In the genomic region with DNA sequence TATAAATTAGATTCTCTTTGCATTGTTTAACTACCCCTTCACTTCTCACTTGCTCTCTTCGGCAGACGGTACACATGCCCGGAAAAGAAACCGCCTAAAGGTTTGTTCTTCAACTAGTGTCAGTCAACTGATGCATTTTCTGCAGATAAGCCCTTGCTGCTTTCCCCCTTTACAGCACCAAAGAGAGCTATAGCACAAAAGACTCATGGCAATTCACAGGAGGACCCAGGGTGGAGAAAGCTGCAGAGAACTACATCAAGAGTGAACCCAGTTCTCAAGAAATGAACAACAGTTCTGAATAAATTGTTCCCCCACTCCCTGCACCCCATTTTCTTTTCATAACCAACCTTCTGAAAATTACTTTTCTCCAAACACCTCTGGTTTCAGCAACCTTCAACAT, we compare ENCODE assay signal across 13 cellular contexts. TPM values are rescaled to one million over a fixed set of nuclear protein-coding genes. Genes with fewer than 3 reads are reported as not detected.
DNase-seq lines count a peak whose midpoint lies in the region; ATAC-seq and TF ChIP-seq lines count a peak whose summit lies in the region.
"Had no signal": no experiment of that assay in that cellular context is flagged by ENCODE, and none has a peak within 500 bp of the region (broad histone marks: within the 10 kb centered on the region; RNA-seq: fewer than 3 reads in every experiment).

No MANE protein-coding gene starts in this region.

- no peaks in the 10 kb centered on the region for H3K9me3 ChIP-seq in CD8-positive, alpha-beta T cell (ENCODE audit: low read length)
- H3K9me3 ChIP-seq in transverse colon: no peaks in the 10 kb centered on the region
- H3K9me3 ChIP-seq: colonic mucosa, SJSA1 had no signal

- intact Hi-C loops in CD8-positive, alpha-beta T cell (cut with DNase I, micrococcal nuclease): loop anchor here in 1 of 2 experiments (5.0 kb wide), 1 partner anchor 946 kb away; no protein-coding TSS in a partner anchor
- intact Hi-C loops in transverse colon (cut with DNase I; ENCODE audit: low total_unique reads): no loop called here

- no peak for TF ChIP-seq CTCF in CD8-positive, alpha-beta T cell (IDR thresholded peaks at IDR 0.05)
- no peak for TF ChIP-seq CTCF in transverse colon (IDR thresholded peaks at IDR 0.05)

- in situ Hi-C loops in transverse colon (cut with MboI; ENCODE audit: low pct_ligation_motif_present in 1 of 4, low pct_unique_long_range_greater_than_20kb in 1 of 4, low sequenced_read_pairs in 3 of 4): no loop called here

- TF ChIP-seq EP300 in transverse colon (IDR thresholded peaks at IDR 0.05; ENCODE audit: low read depth): no peak

- peak overlapping the region; percentile 35 for H3K4me3 Mint-ChIP-seq in CD8-positive, alpha-beta T cell
- H3K4me3 Mint-ChIP-seq in activated naive CD8-positive, alpha-beta T cell treated with anti-CD3 and anti-CD28 coated beads, Interleukin-2, amount 10 ng/mL, durations not matched to agents 7 days and 5 days: peak overlapping the region; percentile 44

- ATAC-seq in CD8-positive, alpha-beta T cell: no peak
- ATAC-seq in GM19351 (IDR thresholded peaks at IDR 0.05; ENCODE audit: unreplicated experiment) (peak; percentile 19), HG03064 (IDR thresholded peaks at IDR 0.05; ENCODE audit: low read depth, unreplicated experiment) (peak; percentile 3), SK-N-SH treated with all-trans-retinoic acid at 6 μM for 48 hours (no peak)
- no peak for ATAC-seq in activated naive CD8-positive, alpha-beta T cell treated with anti-CD3 and anti-CD28 coated beads, Interleukin-2, amount 10 ng/mL, durations not matched to agents 7 days and 5 days (ENCODE audit: low read depth)

- no peak for DNase-seq in CD8-positive, alpha-beta T cell
- no peak for DNase-seq in activated naive CD8-positive, alpha-beta T cell treated with anti-CD3 and anti-CD28 coated beads, Interleukin-2, amount 10 ng/mL, durations not matched to agents 7 days and 5 days
- DNase-seq in amniotic stem cell (lab: John Stamatoyannopoulos, UW): no peak
- DNase-seq in pons (ENCODE audit: low spot score): no peak
- DNase-seq in transverse colon: no peak
- DNase-seq: colonic mucosa, foreskin melanocyte, NCI-H345 had no signal

- H3K27me3 ChIP-seq in CD8-positive, alpha-beta T cell (ENCODE audit: insufficient read depth, low read length): no peaks in the 10 kb centered on the region
- no peaks in the 10 kb centered on the region for H3K27me3 ChIP-seq in transverse colon
- H3K27me3 ChIP-seq: colonic mucosa, SJSA1 had no signal

- H3K27me3 Mint-ChIP-seq in CD8-positive, alpha-beta T cell (ENCODE audit: low read depth): no peaks in the 10 kb centered on the region
- H3K27me3 Mint-ChIP-seq in activated naive CD8-positive, alpha-beta T cell treated with anti-CD3 and anti-CD28 coated beads, Interleukin-2, amount 10 ng/mL, durations not matched to agents 7 days and 5 days: no peaks in the 10 kb centered on the region

- peaks cover 65% of the 10 kb centered on the region for H3K4me1 Mint-ChIP-seq in CD8-positive, alpha-beta T cell (ENCODE audit: low read depth)
- peaks cover 51% of the 10 kb centered on the region for H3K4me1 Mint-ChIP-seq in activated naive CD8-positive, alpha-beta T cell treated with anti-CD3 and anti-CD28 coated beads, Interleukin-2, amount 10 ng/mL, durations not matched to agents 7 days and 5 days

- H3K4me1 ChIP-seq in CD8-positive, alpha-beta T cell (ENCODE audit: insufficient read depth, low read length): peaks cover 39% of the 10 kb centered on the region
- peaks cover 0 to 47% (median 3%) of the 10 kb centered on the region in 4 donors for H3K4me1 ChIP-seq in transverse colon
- H3K4me1 ChIP-seq: colonic mucosa had no signal

- CTCF ChIA-PET in CD8-positive, alpha-beta T cell (lab: Charles Lee): interaction anchor here (0.8 kb wide), 1 partner anchor 10 kb away, joined by 7 read pairs; the partner anchor contains the start of gene CD164

- no peak for TF ChIP-seq POLR2A in transverse colon (IDR thresholded peaks at IDR 0.05)

- 82 to 86% methylated on average over 4 of the region's 4 CpGs for WGBS in transverse colon (ENCODE audit: low coverage in 1 of 2), 2 donors

- no peak overlapping the region for H3K4me3 ChIP-seq in CD8-positive, alpha-beta T cell (ENCODE audit: low read depth, low read length)
- no peak overlapping the region for H3K4me3 ChIP-seq in transverse colon
- H3K4me3 ChIP-seq: colonic mucosa, SJSA1 had no signal

- no peaks in the 10 kb centered on the region for H3K9me3 Mint-ChIP-seq in CD8-positive, alpha-beta T cell
- no peaks in the 10 kb centered on the region for H3K9me3 Mint-ChIP-seq in activated naive CD8-positive, alpha-beta T cell treated with anti-CD3 and anti-CD28 coated beads, Interleukin-2, amount 10 ng/mL, durations not matched to agents 7 days and 5 days

- H3K27ac Mint-ChIP-seq in CD8-positive, alpha-beta T cell: no peak overlapping the region
- H3K27ac Mint-ChIP-seq in activated naive CD8-positive, alpha-beta T cell treated with anti-CD3 and anti-CD28 coated beads, Interleukin-2, amount 10 ng/mL, durations not matched to agents 7 days and 5 days: peak overlapping the region; percentile 27

- peaks cover 90% of the 10 kb centered on the region for H3K36me3 Mint-ChIP-seq in CD8-positive, alpha-beta T cell
- H3K36me3 Mint-ChIP-seq in activated naive CD8-positive, alpha-beta T cell treated with anti-CD3 and anti-CD28 coated beads, Interleukin-2, amount 10 ng/mL, durations not matched to agents 7 days and 5 days: peaks cover 52% of the 10 kb centered on the region

- peaks cover 56% of the 10 kb centered on the region for H3K36me3 ChIP-seq in CD8-positive, alpha-beta T cell (ENCODE audit: insufficient read depth, low read length)
- H3K36me3 ChIP-seq in transverse colon: peaks cover 0 to 73% (median 36%) of the 10 kb centered on the region in 4 donors

- H3K27ac ChIP-seq in CD8-positive, alpha-beta T cell (ENCODE audit: low read depth, low read length): no peak overlapping the region
- no peak overlapping the region for H3K27ac ChIP-seq in transverse colon
- H3K27ac ChIP-seq: C4-2B, colonic mucosa, SJSA1 had no signal

- POLR2A ChIA-PET in CD8-positive, alpha-beta T cell (lab: Charles Lee): interaction anchor here (0.6 to 1.6 kb wide), 2 partner anchors 67 to 1502 kb away, joined by 3 to 4 read pairs; partner anchors contain the start of genes PPIL6 and SMPD2
- POLR2A ChIA-PET in activated naive CD8-positive, alpha-beta T cell treated with anti-CD3 and anti-CD28 coated beads, Interleukin-2, amount 10 ng/mL, durations not matched to agents 7 days and 5 days (lab: Charles Lee): interaction anchor here (1.0 to 4.9 kb wide), 3 partner anchors 9 to 148 kb away, joined by 3 to 39 read pairs (median 6); partner anchors contain the start of gene CD164

TF ChIP-seq in SK-N-SH treated with all-trans-retinoic acid at 6 μM for 48 hours, 23 proteins besides CTCF, POLR2A, EP300 and RAD21:
- TF ChIP-seq ZFP3 (CRISPR knock-in tag; IDR thresholded peaks at IDR 0.05) (no peak), TOX (CRISPR knock-in tag; IDR thresholded peaks at IDR 0.05; ENCODE audit: borderline replicate concordance) (no peak), ISL1 (CRISPR knock-in tag; IDR thresholded peaks at IDR 0.05) (no peak), ESRRG (CRISPR knock-in tag; IDR thresholded peaks at IDR 0.05) (no peak), OSR1 (CRISPR knock-in tag; IDR thresholded peaks at IDR 0.05) (no peak), CSDC2 (CRISPR knock-in tag; IDR thresholded peaks at IDR 0.05) (no peak), PPARA (CRISPR knock-in tag; IDR thresholded peaks at IDR 0.05; ENCODE audit: borderline replicate concordance) (no peak), GLIS3 (CRISPR knock-in tag; IDR thresholded peaks at IDR 0.05) (no peak)

RNA-seq across cellular contexts. Expression of gene CD164, which starts 8.9 kb away (rescaled TPM):
- 100 to 1,000 TPM; 201 to 221 TPM for total RNA-seq in CD8-positive, alpha-beta T cell
- 100 to 1,000 TPM; 250 to 252 TPM for total RNA-seq in activated naive CD8-positive, alpha-beta T cell treated with anti-CD3 and anti-CD28 coated beads, Interleukin-2, amount 10 ng/mL, durations not matched to agents 7 days and 5 days
- 100 to 1,000 TPM; 109 to 448 (median 313) TPM for total RNA-seq in transverse colon

Comparison
In these comparisons a context has a peak if more than half of its experiments do, and no peak if none do; other contexts are left out.
1. ATAC-seq: peak in GM19351 (single experiment) and HG03064 (single experiment); none in CD8-positive, alpha-beta T cell (single experiment), activated naive CD8-positive, alpha-beta T cell treated with anti-CD3 and anti-CD28 coated beads, Interleukin-2, amount 10 ng/mL, durations not matched to agents 7 days and 5 days (single experiment) and SK-N-SH treated with all-trans-retinoic acid at 6 μM for 48 hours (single experiment).